ENCODE assay signal across 23 cellular contexts in the genomic region with DNA sequence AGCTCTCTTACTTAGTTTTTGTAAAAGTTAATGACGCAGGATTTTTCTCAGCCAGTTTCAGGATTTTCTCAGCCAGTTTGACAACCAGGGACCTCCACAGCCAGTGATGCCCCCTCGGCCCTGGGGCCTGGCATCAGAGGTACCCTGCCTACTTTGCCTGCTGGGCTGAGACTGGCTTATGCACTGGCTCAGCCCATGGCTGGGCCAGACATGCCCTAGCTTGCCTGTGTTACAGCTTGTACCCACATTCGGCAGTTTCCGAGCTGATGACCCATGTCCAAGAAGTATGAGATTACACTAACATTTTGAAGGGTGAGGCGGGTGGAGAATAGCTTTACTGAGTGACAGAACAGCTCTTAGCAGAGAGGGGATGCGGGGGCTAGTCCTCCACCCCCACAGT.
"Had no signal": no experiment of that assay in that cellular context is flagged by ENCODE, and none has a peak within 500 bp of the region (broad histone marks: within the 10 kb centered on the region; RNA-seq: fewer than 3 reads in every experiment).

No MANE protein-coding gene starts in this region.

- H3K36me3 ChIP-seq: colonic mucosa, heart left ventricle, neutrophil, right lobe of liver, tibial nerve, upper lobe of right lung, vagina had no signal

- H3K27me3 ChIP-seq: colonic mucosa, heart left ventricle, neutrophil, right lobe of liver, testis, tibial nerve, upper lobe of right lung, vagina had no signal

- H3K9me3 ChIP-seq: colonic mucosa, heart left ventricle, neutrophil, psoas muscle, right lobe of liver, testis, upper lobe of right lung, vagina had no signal

- H3K36me3 Mint-ChIP-seq: mesothelial cell of epicardium; natural killer cell treated with Interleukin-12 subunit alpha and Interleukin-12 subunit beta and Interleukin-15 and Interleukin-18, amount 100 ng/mL, for 72 hours; stimulated activated effector memory CD8-positive, alpha-beta T cell treated with anti-CD3 and anti-CD28 coated beads, Interleukin-12 subunit alpha, Interleukin-12 subunit beta, amount 100 ng/mL, for 72 hours had no signal

- H3K27me3 Mint-ChIP-seq: natural killer cell treated with Interleukin-12 subunit alpha and Interleukin-12 subunit beta and Interleukin-15 and Interleukin-18, amount 100 ng/mL, for 72 hours had no signal

- H3K4me3 ChIP-seq: colonic mucosa, heart left ventricle, lung, psoas muscle, right lobe of liver, testis, tibial nerve, upper lobe of right lung, vagina had no signal

- ATAC-seq: heart left ventricle; left colon; left ventricle myocardium superior; natural killer cell treated with Interleukin-12 subunit alpha and Interleukin-12 subunit beta and Interleukin-15 and Interleukin-18, amount 100 ng/mL, for 72 hours; psoas muscle; right lobe of liver; stimulated activated effector memory CD8-positive, alpha-beta T cell treated with anti-CD3 and anti-CD28 coated beads, Interleukin-12 subunit alpha, Interleukin-12 subunit beta, amount 100 ng/mL, for 72 hours; stimulated activated naive CD8-positive, alpha-beta T cell treated with anti-CD3 and anti-CD28 coated beads, Interleukin-15, Interleukin-2, amounts not matched to agents 100 U/mL and 50 U/mL, for 24 hours; upper lobe of right lung had no signal

- DNase-seq: colonic mucosa; dermis blood vessel endothelial cell; erythroblast; foreskin melanocyte; hippocampal formation; left colon; left ventricle myocardium superior; psoas muscle; retina; right lobe of liver; stimulated activated CD4-positive, alpha-beta T cell treated with anti-CD3 and anti-CD28 coated beads, Interleukin-4, amount 100 ng/mL, for 1 hour; stimulated activated CD8-positive, alpha-beta memory T cell treated with anti-CD3 and anti-CD28 coated beads, Interleukin-4, amount 100 ng/mL, for 48 hours; stimulated activated naive CD8-positive, alpha-beta T cell treated with anti-CD3 and anti-CD28 coated beads, Interleukin-15, Interleukin-2, amounts not matched to agents 100 U/mL and 50 U/mL, for 24 hours; testis; upper lobe of right lung had no signal

- H3K4me1 ChIP-seq: colonic mucosa, heart left ventricle, psoas muscle, right lobe of liver, testis, tibial nerve, upper lobe of right lung, vagina had no signal

- H3K9me3 Mint-ChIP-seq: natural killer cell treated with Interleukin-12 subunit alpha and Interleukin-12 subunit beta and Interleukin-15 and Interleukin-18, amount 100 ng/mL, for 72 hours had no signal

- H3K27ac Mint-ChIP-seq: mesothelial cell of epicardium; natural killer cell treated with Interleukin-12 subunit alpha and Interleukin-12 subunit beta and Interleukin-15 and Interleukin-18, amount 100 ng/mL, for 72 hours; stimulated activated effector memory CD8-positive, alpha-beta T cell treated with anti-CD3 and anti-CD28 coated beads, Interleukin-12 subunit alpha, Interleukin-12 subunit beta, amount 100 ng/mL, for 72 hours had no signal

- H3K4me1 Mint-ChIP-seq: stimulated activated effector memory CD8-positive, alpha-beta T cell treated with anti-CD3 and anti-CD28 coated beads, Interleukin-12 subunit alpha, Interleukin-12 subunit beta, amount 100 ng/mL, for 72 hours had no signal

- H3K4me3 Mint-ChIP-seq: mesothelial cell of epicardium; natural killer cell treated with Interleukin-12 subunit alpha and Interleukin-12 subunit beta and Interleukin-15 and Interleukin-18, amount 100 ng/mL, for 72 hours; stimulated activated effector memory CD8-positive, alpha-beta T cell treated with anti-CD3 and anti-CD28 coated beads, Interleukin-12 subunit alpha, Interleukin-12 subunit beta, amount 100 ng/mL, for 72 hours had no signal

- H3K27ac ChIP-seq: colonic mucosa, heart left ventricle, neutrophil, psoas muscle, right lobe of liver, testis, tibial nerve, upper lobe of right lung, vagina had no signal
